In the genomic region with DNA sequence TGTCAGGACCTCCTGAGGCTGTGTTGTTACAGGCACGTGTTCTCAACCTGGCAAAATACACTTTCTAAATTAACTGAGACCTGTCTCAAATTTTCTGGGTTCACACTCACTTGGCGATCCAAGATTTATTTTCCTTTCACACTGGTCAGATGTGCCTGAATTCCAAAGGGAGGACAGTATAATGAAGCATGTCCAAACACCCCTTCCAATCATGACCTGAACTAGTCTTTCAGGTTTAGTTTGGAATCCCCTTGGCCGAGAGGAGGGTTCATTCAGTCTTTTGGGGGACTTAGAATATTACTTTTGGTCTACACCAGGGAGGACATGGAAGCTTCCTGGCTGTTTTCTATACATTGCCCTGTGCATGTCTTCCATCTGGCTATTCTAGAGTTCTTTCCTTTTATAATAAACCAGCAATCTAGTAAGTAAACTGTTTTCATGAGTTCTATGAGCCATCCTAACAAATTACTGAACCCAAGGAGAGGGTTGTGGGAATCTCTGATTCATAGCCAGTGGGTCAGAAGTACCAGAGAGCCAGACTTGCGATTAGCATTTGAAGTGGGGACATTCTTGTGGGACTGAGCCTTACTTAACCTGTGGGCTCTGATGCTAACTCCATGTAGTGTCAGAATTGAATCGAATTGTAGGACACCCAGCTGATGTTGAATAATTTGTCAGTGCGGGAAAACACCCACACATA, we compare ENCODE assay signal across 22 cellular contexts. TPM values are rescaled to one million over a fixed set of nuclear protein-coding genes. Genes with fewer than 3 reads are reported as not detected.
DNase-seq lines count a peak whose midpoint lies in the region; ATAC-seq and TF ChIP-seq lines count a peak whose summit lies in the region.
"Had no signal": no experiment of that assay in that cellular context is flagged by ENCODE, and none has a peak within 500 bp of the region (broad histone marks: within the 10 kb centered on the region; RNA-seq: fewer than 3 reads in every experiment).

No MANE protein-coding gene starts in this region.

- POLR2A ChIA-PET in activated CD4-positive, alpha-beta T cell treated with anti-CD3 and anti-CD28 coated beads for 36 hours (lab: Charles Lee), result no interaction called here

- no peak for DNase-seq in activated CD4-positive, alpha-beta T cell treated with anti-CD3 and anti-CD28 coated beads for 36 hours
- DNase-seq in activated CD4-positive, alpha-beta T cell treated with anti-CD3 and anti-CD28 coated beads, Interleukin-2, amount 10 ng/mL, durations not matched to agents 24 days and 14 days, result no peak
- DNase-seq in adrenal gland (no peak), fibroblast of villous mesenchyme (ENCODE audit: low read depth) (peak; percentile 37), type B pancreatic cell (ENCODE audit: extremely low spot score, unreplicated experiment) (no peak), GDM1 (lab: John Stamatoyannopoulos, UW) (no peak)
- DNase-seq in activated T-cell treated with anti-CD3 and anti-CD28 coated beads, Interleukin-2, amount 50 U/mL, for 48 hours, result no peak
- DNase-seq: activated CD8-positive, alpha-beta memory T cell treated with anti-CD3 and anti-CD28 coated beads, Interleukin-2, amount 10 ng/mL, durations not matched to agents 7 days and 5 days; activated effector memory CD4-positive, alpha-beta T cell treated with anti-CD3 and anti-CD28 coated beads, Interleukin-2, amount 50 U/mL, for 16 hours; CD4-positive, alpha-beta T cell; DMS79 treated with DMSO at 0.1 percent for 48 hours; NCI-H1417 treated with DMSO at 0.1 percent for 48 hours; NCI-H226; SIG-M5; T-helper 2 cell; tibial artery had no signal

- H3K4me1 ChIP-seq in adrenal gland (replicated peaks in 1 of 2), result peaks cover 19 to 39% of the 10 kb centered on the region in 2 donors
- H3K4me1 ChIP-seq: parathyroid adenoma had no signal

- H3K4me3 ChIP-seq in adrenal gland (no peak overlapping the region), fibroblast of villous mesenchyme (ENCODE audit: low read depth, low read length) (no peak overlapping the region)
- H3K4me3 ChIP-seq: skin epidermis, tibial artery had no signal

- intact Hi-C loops in activated CD4-positive, alpha-beta T cell treated with anti-CD3 and anti-CD28 coated beads for 36 hours (cut with DNase I, micrococcal nuclease), result no loop called here
- intact Hi-C loops in activated CD4-positive, alpha-beta T cell treated with anti-CD3 and anti-CD28 coated beads, Interleukin-2, amount 10 ng/mL, durations not matched to agents 24 days and 14 days (cut with micrococcal nuclease), result no loop called here
- intact Hi-C loops in adrenal gland (cut with DNase I), result no loop called here

- H3K4me1 Mint-ChIP-seq in activated CD4-positive, alpha-beta T cell treated with anti-CD3 and anti-CD28 coated beads for 36 hours, result no peaks in the 10 kb centered on the region
- H3K4me1 Mint-ChIP-seq in activated CD4-positive, alpha-beta T cell treated with anti-CD3 and anti-CD28 coated beads, Interleukin-2, amount 10 ng/mL, durations not matched to agents 24 days and 14 days, result peaks cover 1% of the 10 kb centered on the region
- H3K4me1 Mint-ChIP-seq in type B pancreatic cell (ENCODE audit: unreplicated experiment), result no peaks in the 10 kb centered on the region
- H3K4me1 Mint-ChIP-seq: activated CD8-positive, alpha-beta memory T cell treated with anti-CD3 and anti-CD28 coated beads, Interleukin-2, amount 10 ng/mL, durations not matched to agents 7 days and 5 days had no signal

- peaks cover 0 to 5% of the 10 kb centered on the region in 2 donors for H3K36me3 ChIP-seq in adrenal gland (replicated peaks in 1 of 2)

- H3K36me3 Mint-ChIP-seq in activated CD4-positive, alpha-beta T cell treated with anti-CD3 and anti-CD28 coated beads for 36 hours (ENCODE audit: low read depth), result peaks cover 32% of the 10 kb centered on the region
- H3K36me3 Mint-ChIP-seq in activated CD4-positive, alpha-beta T cell treated with anti-CD3 and anti-CD28 coated beads, Interleukin-2, amount 10 ng/mL, durations not matched to agents 24 days and 14 days (ENCODE audit: low read depth), result peaks cover 24% of the 10 kb centered on the region
- H3K36me3 Mint-ChIP-seq in type B pancreatic cell, result peaks cover 20% of the 10 kb centered on the region

- ATAC-seq in activated CD4-positive, alpha-beta T cell treated with anti-CD3 and anti-CD28 coated beads for 36 hours, result no peak
- ATAC-seq in HG03460 (IDR thresholded peaks at IDR 0.05; ENCODE audit: unreplicated experiment), result no peak
- ATAC-seq: activated CD4-positive, CD25-positive, alpha-beta regulatory T cell treated with anti-CD3 and anti-CD28 coated beads, Interleukin-2, amount 50 U/mL, for 24 hours; activated CD8-positive, alpha-beta memory T cell treated with anti-CD3 and anti-CD28 coated beads, Interleukin-2, amount 10 ng/mL, durations not matched to agents 7 days and 5 days had no signal

- TF ChIP-seq CTCF in adrenal gland (IDR thresholded peaks at IDR 0.05) (no peak), fibroblast of villous mesenchyme (IDR thresholded peaks at IDR 0.05; ENCODE audit: insufficient read depth, low read depth, low read length) (no peak), type B pancreatic cell (conservative IDR thresholded peaks at IDR 0.05) (no peak)

- CTCF ChIA-PET in activated CD4-positive, alpha-beta T cell treated with anti-CD3 and anti-CD28 coated beads for 36 hours (lab: Charles Lee), result interaction anchor here (1.4 kb wide), 1 partner anchor 42 kb away, joined by 6 read pairs; no protein-coding TSS in a partner anchor

- peaks cover 3% of the 10 kb centered on the region for H3K9me3 Mint-ChIP-seq in activated CD4-positive, alpha-beta T cell treated with anti-CD3 and anti-CD28 coated beads for 36 hours (ENCODE audit: low read depth)
- H3K9me3 Mint-ChIP-seq in activated CD4-positive, alpha-beta T cell treated with anti-CD3 and anti-CD28 coated beads, Interleukin-2, amount 10 ng/mL, durations not matched to agents 24 days and 14 days, result no peaks in the 10 kb centered on the region
- no peaks in the 10 kb centered on the region for H3K9me3 Mint-ChIP-seq in type B pancreatic cell
- H3K9me3 Mint-ChIP-seq: CD4-positive, alpha-beta T cell had no signal

- no peak for TF ChIP-seq POLR2A in adrenal gland (IDR thresholded peaks at IDR 0.05)

- no peaks in the 10 kb centered on the region for H3K9me3 ChIP-seq in adrenal gland (replicated peaks in 1 of 3)
- H3K9me3 ChIP-seq: tibial artery had no signal

- H3K27me3 Mint-ChIP-seq in activated CD4-positive, alpha-beta T cell treated with anti-CD3 and anti-CD28 coated beads for 36 hours, result no peaks in the 10 kb centered on the region
- H3K27me3 Mint-ChIP-seq in activated CD4-positive, alpha-beta T cell treated with anti-CD3 and anti-CD28 coated beads, Interleukin-2, amount 10 ng/mL, durations not matched to agents 24 days and 14 days, result no peaks in the 10 kb centered on the region
- no peaks in the 10 kb centered on the region for H3K27me3 Mint-ChIP-seq in type B pancreatic cell
- H3K27me3 Mint-ChIP-seq: activated CD8-positive, alpha-beta memory T cell treated with anti-CD3 and anti-CD28 coated beads, Interleukin-2, amount 10 ng/mL, durations not matched to agents 7 days and 5 days; CD4-positive, alpha-beta T cell had no signal

- H3K4me3 Mint-ChIP-seq in activated CD4-positive, alpha-beta T cell treated with anti-CD3 and anti-CD28 coated beads for 36 hours, result no peak overlapping the region
- no peak overlapping the region for H3K4me3 Mint-ChIP-seq in activated CD4-positive, alpha-beta T cell treated with anti-CD3 and anti-CD28 coated beads, Interleukin-2, amount 10 ng/mL, durations not matched to agents 24 days and 14 days
- H3K4me3 Mint-ChIP-seq in type B pancreatic cell, result peak overlapping the region; percentile 17
- H3K4me3 Mint-ChIP-seq: activated CD8-positive, alpha-beta memory T cell treated with anti-CD3 and anti-CD28 coated beads, Interleukin-2, amount 10 ng/mL, durations not matched to agents 7 days and 5 days; CD4-positive, alpha-beta T cell had no signal

- 91 to 96% (median 95%) methylated on average over 6 of the region's 6 CpGs for WGBS in adrenal gland, 4 donors

- H3K27ac ChIP-seq in adrenal gland, result peak overlapping the region; percentile 43 to 85 (median 66)
- H3K27ac ChIP-seq: 22Rv1, KMS-11, parathyroid adenoma had no signal

- peak overlapping the region; percentile 14 for H3K27ac Mint-ChIP-seq in activated CD4-positive, alpha-beta T cell treated with anti-CD3 and anti-CD28 coated beads for 36 hours
- H3K27ac Mint-ChIP-seq in activated CD4-positive, alpha-beta T cell treated with anti-CD3 and anti-CD28 coated beads, Interleukin-2, amount 10 ng/mL, durations not matched to agents 24 days and 14 days, result no peak overlapping the region
- H3K27ac Mint-ChIP-seq in type B pancreatic cell, result peak overlapping the region; percentile 36
- H3K27ac Mint-ChIP-seq: activated CD8-positive, alpha-beta memory T cell treated with anti-CD3 and anti-CD28 coated beads, Interleukin-2, amount 10 ng/mL, durations not matched to agents 7 days and 5 days; CD4-positive, alpha-beta T cell had no signal

- no peaks in the 10 kb centered on the region for H3K27me3 ChIP-seq in adrenal gland
- H3K27me3 ChIP-seq: tibial artery had no signal

RNA-seq across cellular contexts. Expression of a gene that starts 14.8 kb away (rescaled TPM):
- total RNA-seq in activated CD4-positive, alpha-beta T cell treated with anti-CD3 and anti-CD28 coated beads for 36 hours, result 1 to 10 TPM; 8.3 to 8.8 TPM
- 17.0 and 18.3 TPM in 2 replicates for total RNA-seq in activated CD4-positive, alpha-beta T cell treated with anti-CD3 and anti-CD28 coated beads, Interleukin-2, amount 10 ng/mL, durations not matched to agents 24 days and 14 days
- 10 to 100 TPM in 7 of 8 donors, 1 to 10 TPM in 1; 7.1 to 28.8 (median 13.4) TPM for total RNA-seq in adrenal gland
- polyA plus RNA-seq in adrenal gland, result 10 to 100 TPM; 16.2 to 23.8 (median 21.3) TPM
- 10.6 and 14.2 TPM in 2 replicates for total RNA-seq in fibroblast of villous mesenchyme
- total RNA-seq in type B pancreatic cell (ENCODE audit: low replicate concordance), result 14.8 and 19.9 TPM in 2 replicates

RNA-seq across cellular contexts. Expression of a gene that starts 15.4 kb away (rescaled TPM):
- total RNA-seq in activated CD4-positive, alpha-beta T cell treated with anti-CD3 and anti-CD28 coated beads for 36 hours, result 10 to 100 TPM; 38.6 to 56.5 TPM
- total RNA-seq in activated CD4-positive, alpha-beta T cell treated with anti-CD3 and anti-CD28 coated beads, Interleukin-2, amount 10 ng/mL, durations not matched to agents 24 days and 14 days, result 65.2 and 69.9 TPM in 2 replicates
- 100 to 1,000 TPM in 5 of 8 donors, 10 to 100 TPM in 3; 79.4 to 183 (median 134) TPM for total RNA-seq in adrenal gland
- polyA plus RNA-seq in adrenal gland, result 100 to 1,000 TPM; 244 to 276 (median 259) TPM
- 45.7 and 59.2 TPM in 2 replicates for total RNA-seq in fibroblast of villous mesenchyme
- 35.3 and 54.5 TPM in 2 replicates for total RNA-seq in type B pancreatic cell (ENCODE audit: low replicate concordance)

RNA-seq across cellular contexts. Expression of a gene that starts 15.9 kb away (rescaled TPM):
- total RNA-seq in activated CD4-positive, alpha-beta T cell treated with anti-CD3 and anti-CD28 coated beads for 36 hours, result 10 to 100 TPM; 31.8 to 34.4 TPM
- total RNA-seq in activated CD4-positive, alpha-beta T cell treated with anti-CD3 and anti-CD28 coated beads, Interleukin-2, amount 10 ng/mL, durations not matched to agents 24 days and 14 days, result 34.9 and 35.1 TPM in 2 replicates
- total RNA-seq in adrenal gland, result 1,000 to 10,000 TPM in 3 of 8 donors, 100 to 1,000 TPM in 5; 137 to 1,306 (median 828) TPM
- 100 to 1,000 TPM; 108 to 299 (median 284) TPM for polyA plus RNA-seq in adrenal gland
- total RNA-seq in fibroblast of villous mesenchyme, result 124 and 144 TPM in 2 replicates
- total RNA-seq in type B pancreatic cell (ENCODE audit: low replicate concordance), result 34.9 and 35.0 TPM in 2 replicates

RNA-seq across cellular contexts. Expression of a gene that starts 44.6 kb away (rescaled TPM):
- 100 to 1,000 TPM; 100 to 107 TPM for total RNA-seq in activated CD4-positive, alpha-beta T cell treated with anti-CD3 and anti-CD28 coated beads for 36 hours
- 81.7 and 84.7 TPM in 2 replicates for total RNA-seq in activated CD4-positive, alpha-beta T cell treated with anti-CD3 and anti-CD28 coated beads, Interleukin-2, amount 10 ng/mL, durations not matched to agents 24 days and 14 days
- total RNA-seq in adrenal gland (100 to 1,000 TPM; 144 to 603 (median 273) TPM), fibroblast of villous mesenchyme (22.9 and 23.7 TPM in 2 replicates), type B pancreatic cell (ENCODE audit: low replicate concordance) (66.9 and 72.6 TPM in 2 replicates)
- polyA plus RNA-seq in adrenal gland, result 100 to 1,000 TPM; 135 to 294 (median 198) TPM

RNA-seq across cellular contexts. Expression of a gene that starts 44.7 kb away (rescaled TPM):
- 100 to 1,000 TPM; 258 to 268 TPM for total RNA-seq in activated CD4-positive, alpha-beta T cell treated with anti-CD3 and anti-CD28 coated beads for 36 hours
- total RNA-seq in activated CD4-positive, alpha-beta T cell treated with anti-CD3 and anti-CD28 coated beads, Interleukin-2, amount 10 ng/mL, durations not matched to agents 24 days and 14 days, result 265 and 268 TPM in 2 replicates
- total RNA-seq in adrenal gland, result 100 to 1,000 TPM; 405 to 885 (median 674) TPM
- polyA plus RNA-seq in adrenal gland, result 100 to 1,000 TPM; 165 to 374 (median 308) TPM
- total RNA-seq in fibroblast of villous mesenchyme, result 252 and 335 TPM in 2 replicates
- total RNA-seq in type B pancreatic cell (ENCODE audit: low replicate concordance), result 234 and 279 TPM in 2 replicates
